Comparison of ENCODE assay signal across 10 cellular contexts in genomic region chr15:74406992-74407705, GRCh38. TPM values are rescaled to one million over a fixed set of nuclear protein-coding genes. Genes with fewer than 3 reads are reported as not detected.
DNase-seq lines count a peak whose midpoint lies in the region; ATAC-seq, FAIRE-seq and TF ChIP-seq lines count a peak whose summit lies in the region.
"Had no signal": no experiment of that assay in that cellular context is flagged by ENCODE, and none has a peak within 500 bp of the region (broad histone marks: within the 10 kb centered on the region; RNA-seq: fewer than 3 reads in every experiment).

No MANE protein-coding gene starts in this region.

- peaks cover 35% of the 10 kb centered on the region for H3K4me1 ChIP-seq in ACC112 (ENCODE audit: control insufficient read depth, insufficient read depth, low read length, unreplicated experiment)
- peaks cover 4 to 21% (median 7%) of the 10 kb centered on the region in 4 donors for H3K4me1 ChIP-seq in stomach
- H3K4me1 ChIP-seq in kidney (ENCODE audit: control insufficient read depth in 1 of 2, insufficient read depth in 1 of 2, low read depth in 1 of 2, low read length in 2 of 2): peaks cover 0 to 4% of the 10 kb centered on the region in 2 donors

- FAIRE-seq in kidney (lab: Jason Lieb, UNC): no peak

- H2AFZ ChIP-seq in ACC112 (ENCODE audit: low read length, unreplicated experiment): peak overlapping the region; percentile 57

- peaks cover 24% of the 10 kb centered on the region for H3K36me3 Mint-ChIP-seq in activated T-helper 17 cell treated with anti-CD3 and anti-CD28 coated beads, Interleukin-2, amount 50 U/mL, for 72 hours (ENCODE audit: low read depth)

- TF ChIP-seq CTCF in kidney epithelial cell (IDR thresholded peaks at IDR 0.05; ENCODE audit: insufficient read depth, low read length, poor library complexity, severe bottlenecking): peak; percentile 21
- TF ChIP-seq CTCF in stomach (IDR thresholded peaks at IDR 0.05): no peak
- TF ChIP-seq CTCF in kidney (IDR thresholded peaks at IDR 0.05; ENCODE audit: borderline replicate concordance, extremely low read depth, insufficient read depth): no peak

- H3K27me3 ChIP-seq in ACC112 (ENCODE audit: insufficient read depth, low read length): no peaks in the 10 kb centered on the region
- no peaks in the 10 kb centered on the region for H3K27me3 ChIP-seq in kidney epithelial cell (ENCODE audit: control insufficient read depth, insufficient read depth, low read length)
- H3K27me3 ChIP-seq in stomach: peaks cover 0 to 31% (median 0%) of the 10 kb centered on the region in 3 donors
- H3K27me3 ChIP-seq: upper lobe of left lung had no signal

- intact Hi-C loops in stomach (cut with DNase I; ENCODE audit: low total_unique reads) (no loop called here), kidney (cut with DNase I) (no loop called here)

- no peaks in the 10 kb centered on the region for H3K9me3 Mint-ChIP-seq in activated T-helper 17 cell treated with anti-CD3 and anti-CD28 coated beads, Interleukin-2, amount 50 U/mL, for 72 hours
- H3K9me3 Mint-ChIP-seq: T-helper 1 cell treated with Interleukin-12 subunit alpha and Interleukin-12 subunit beta and Interleukin-4 antibody, amounts not matched to agents 30 μg/mL and 1 μg/mL, for 36 hours had no signal

- H3K27me3 Mint-ChIP-seq in activated T-helper 17 cell treated with anti-CD3 and anti-CD28 coated beads, Interleukin-2, amount 50 U/mL, for 72 hours: no peaks in the 10 kb centered on the region

- H3K4me3 Mint-ChIP-seq in activated T-helper 17 cell treated with anti-CD3 and anti-CD28 coated beads, Interleukin-2, amount 50 U/mL, for 72 hours: no peak overlapping the region
- H3K4me3 Mint-ChIP-seq: T-helper 1 cell treated with Interleukin-12 subunit alpha and Interleukin-12 subunit beta and Interleukin-4 antibody, amounts not matched to agents 30 μg/mL and 1 μg/mL, for 36 hours had no signal

- peak overlapping the region; percentile 85 for H3K27ac ChIP-seq in ACC112 (ENCODE audit: low read depth, low read length)
- H3K27ac ChIP-seq in stomach: no peak overlapping the region
- no peak overlapping the region for H3K27ac ChIP-seq in kidney (ENCODE audit: low read depth in 2 of 2, low read length in 2 of 2)
- H3K27ac ChIP-seq: upper lobe of left lung had no signal

- H3K9me3 ChIP-seq in stomach: no peaks in the 10 kb centered on the region
- no peaks in the 10 kb centered on the region for H3K9me3 ChIP-seq in kidney (ENCODE audit: control insufficient read depth in 1 of 2, low read length in 2 of 2)
- H3K9me3 ChIP-seq: upper lobe of left lung had no signal

- TF ChIP-seq EP300 in stomach (IDR thresholded peaks at IDR 0.05): no peak

- H3K4me1 Mint-ChIP-seq in activated T-helper 17 cell treated with anti-CD3 and anti-CD28 coated beads, Interleukin-2, amount 50 U/mL, for 72 hours: peaks cover 27% of the 10 kb centered on the region

- DNase-seq in H4 (ENCODE audit: low spot score): peak; percentile 68
- peak; percentile 91 for DNase-seq in kidney epithelial cell (ENCODE audit: low read depth)
- no peak for DNase-seq in stomach
- DNase-seq in cerebellar nuclear complex (lab: John Stamatoyannopoulos, UW): no peak
- no peak for DNase-seq in kidney
- no peak for DNase-seq in NCI-H2171 treated with DMSO at 0.1 percent for 48 hours (lab: John Stamatoyannopoulos, UW)

- peak overlapping the region; percentile 7 for H3K27ac Mint-ChIP-seq in activated T-helper 17 cell treated with anti-CD3 and anti-CD28 coated beads, Interleukin-2, amount 50 U/mL, for 72 hours

- no peak for ATAC-seq in activated T-helper 17 cell treated with anti-CD3 and anti-CD28 coated beads, Interleukin-2, amount 50 U/mL, for 72 hours (replicated peaks)

- no peaks in the 10 kb centered on the region for H3K79me2 ChIP-seq in ACC112 (ENCODE audit: control insufficient read depth, insufficient read depth, low read length, unreplicated experiment)

- no peak for TF ChIP-seq POLR2A in stomach (IDR thresholded peaks at IDR 0.05)

- H3K36me3 ChIP-seq in ACC112 (ENCODE audit: insufficient read depth, low read length) (no peaks in the 10 kb centered on the region), kidney epithelial cell (ENCODE audit: control insufficient read depth, insufficient read depth, low read length) (peaks cover 3% of the 10 kb centered on the region), stomach (peaks cover 0 to 24% (median 12%) of the 10 kb centered on the region in 4 donors), kidney (ENCODE audit: control insufficient read depth in 1 of 2, insufficient read depth in 2 of 2, low read length in 2 of 2) (no peaks in the 10 kb centered on the region)

- no peak overlapping the region for H3K9ac ChIP-seq in kidney (ENCODE audit: low read length in 2 of 2)

- 39 to 53% (median 47%) methylated on average over 11 to 12 of the region's 12 CpGs for WGBS in stomach, 5 donors

- H3K4me3 ChIP-seq in ACC112 (ENCODE audit: low read depth, low read length): peak overlapping the region; percentile 42
- H3K4me3 ChIP-seq in kidney epithelial cell (ENCODE audit: low read depth, low read length): no peak overlapping the region
- H3K4me3 ChIP-seq in stomach: no peak overlapping the region
- H3K4me3 ChIP-seq in kidney (ENCODE audit: low read length in 2 of 2): no peak overlapping the region
- H3K4me3 ChIP-seq: upper lobe of left lung had no signal

RNA-seq across cellular contexts. Expression of gene SEMA7A, which starts 26.6 kb away (rescaled TPM):
- 0.53 and 0.91 TPM in 2 replicates for total RNA-seq in H4 (2014; rRNA removed; shearing (Covaris generic))
- total RNA-seq in activated T-helper 17 cell treated with anti-CD3 and anti-CD28 coated beads, Interleukin-2, amount 50 U/mL, for 72 hours: 10 to 100 TPM; 11.7 to 44.9 TPM
- 289 and 322 TPM in 2 replicates for total RNA-seq in kidney epithelial cell
- 1 to 10 TPM in 3 of 5 donors, not detected in 2; 1.3 to 2.9 (median 2.5) TPM for total RNA-seq in stomach
- 1 to 10 TPM in 2 of 3 donors, under 1 TPM in 1; 0.31 to 3.5 (median 1.7) TPM for polyA plus RNA-seq in stomach
- total RNA-seq in kidney: 3.6 TPM
- 2.8 TPM for polyA plus RNA-seq in kidney (ENCODE audit: insufficient read depth, low read depth, low replicate concordance)

RNA-seq across cellular contexts. Expression of gene CYP11A1, which starts 39.7 kb away (rescaled TPM):
- total RNA-seq in H4 (2014; rRNA removed; shearing (Covaris generic)): not detected in 2 replicates
- not detected for total RNA-seq in activated T-helper 17 cell treated with anti-CD3 and anti-CD28 coated beads, Interleukin-2, amount 50 U/mL, for 72 hours
- 2.0 and 2.9 TPM in 2 replicates for total RNA-seq in kidney epithelial cell
- 1 to 10 TPM in 1 of 5 donors, not detected in 4; 3.9 TPM for total RNA-seq in stomach
- polyA plus RNA-seq in stomach: 10 to 100 TPM in 1 of 3 donors, 1 to 10 TPM in 2; 2.5 to 10.2 (median 4.5) TPM
- 0.13 TPM for total RNA-seq in kidney
- polyA plus RNA-seq in kidney (ENCODE audit: insufficient read depth, low read depth, low replicate concordance): 2.7 TPM

RNA-seq across cellular contexts. Expression of gene UBL7, which starts 53.8 kb away (rescaled TPM):
- total RNA-seq in H4 (2014; rRNA removed; shearing (Covaris generic)): 78.0 and 83.9 TPM in 2 replicates
- 10 to 100 TPM; 38.0 to 52.6 TPM for total RNA-seq in activated T-helper 17 cell treated with anti-CD3 and anti-CD28 coated beads, Interleukin-2, amount 50 U/mL, for 72 hours
- total RNA-seq in kidney epithelial cell (65.2 and 70.4 TPM in 2 replicates), stomach (100 to 1,000 TPM in 1 of 5 donors, 10 to 100 TPM in 3, 1 to 10 TPM in 1; 2.0 to 131 (median 31.2) TPM), kidney (32.9 TPM)
- polyA plus RNA-seq in stomach (10 to 100 TPM; 33.0 to 46.3 (median 38.5) TPM), kidney (ENCODE audit: insufficient read depth, low read depth, low replicate concordance) (75.8 TPM)

Comparison
In these comparisons a context has a peak if more than half of its experiments do, and no peak if none do; other contexts are left out.
1. DNase-seq: peak in H4 (single experiment) and kidney epithelial cell (single experiment); none in stomach (single experiment), cerebellar nuclear complex (0 of 2), kidney (single experiment) and NCI-H2171 treated with DMSO at 0.1 percent for 48 hours (single experiment).